8 cellular contexts compared by ENCODE assay signal in the genomic region with DNA sequence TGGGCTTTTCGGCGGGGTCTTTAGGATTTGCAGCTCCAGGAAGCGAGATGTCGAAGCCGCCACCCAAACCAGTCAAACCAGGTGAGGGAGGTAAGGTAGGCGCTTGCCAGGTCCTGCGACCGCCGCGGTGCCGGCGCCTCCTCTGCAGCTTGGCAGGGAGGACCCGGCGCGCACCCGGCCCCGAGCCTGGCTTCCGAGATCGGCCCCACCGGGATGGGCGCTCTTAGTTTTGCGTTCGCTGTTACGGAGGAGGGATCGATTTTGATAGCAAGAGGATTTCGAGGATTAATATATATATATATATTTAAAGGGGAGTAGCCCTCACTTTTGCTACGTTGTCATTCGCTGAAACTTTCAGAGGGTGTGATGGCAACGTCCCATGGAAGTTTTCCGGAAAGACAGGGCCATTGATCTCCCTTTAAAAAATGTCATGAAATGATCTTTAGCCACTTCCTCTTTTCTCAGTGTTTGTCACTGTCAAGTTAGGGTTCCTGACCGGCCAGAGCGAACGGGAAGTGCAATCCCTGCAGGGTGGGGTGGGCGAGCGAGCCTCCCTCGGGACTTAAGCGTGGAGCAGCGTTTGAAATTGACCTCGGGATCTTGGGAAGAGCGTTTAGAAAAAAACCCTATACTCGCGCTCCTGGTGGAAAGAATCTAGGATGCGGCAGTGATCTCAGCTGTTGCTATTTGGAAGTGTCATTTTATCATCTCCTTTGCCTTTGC. TPM values are rescaled to one million over a fixed set of nuclear protein-coding genes. Genes with fewer than 3 reads are reported as not detected.
DNase-seq lines count a peak whose midpoint lies in the region; ATAC-seq and TF ChIP-seq lines count a peak whose summit lies in the region.

No MANE protein-coding gene starts in this region.

- H3K4me3 ChIP-seq in CD4-positive, alpha-beta memory T cell (ENCODE audit: low read length in 2 of 2), result peak overlapping the region; percentile 89 to 96
- H3K4me3 ChIP-seq in fibroblast of mammary gland (ENCODE audit: control insufficient read depth, low read depth, low read length) (peak overlapping the region; percentile 89), aorta (ENCODE audit: low read length in 2 of 2) (peak overlapping the region; percentile 49 to 90)

- no peak for DNase-seq in CD4-positive, alpha-beta memory T cell
- peak; percentile 90 for DNase-seq in NCI-H69 (lab: John Stamatoyannopoulos, UW)
- DNase-seq in activated T-cell treated with anti-CD3 and anti-CD28 coated beads, Interleukin-2, amount 50 U/mL, for 24 hours, result peak; percentile 44
- peak; percentile 74 for DNase-seq in fibroblast of mammary gland (ENCODE audit: low read depth)
- DNase-seq in naive B cell, result peak; percentile 70
- peak; percentile 83 to 88 for DNase-seq in aorta

- peak; percentile 51 for TF ChIP-seq CTCF in fibroblast of mammary gland (conservative IDR thresholded peaks at IDR 0.05; ENCODE audit: control insufficient read depth, insufficient read depth, low read depth, low read length)

- H3K36me3 Mint-ChIP-seq in CD4-positive, alpha-beta memory T cell, result peaks cover 0 to 31% of the 10 kb centered on the region in 2 donors
- peaks cover 35% of the 10 kb centered on the region for H3K36me3 Mint-ChIP-seq in activated T-cell treated with anti-CD3 and anti-CD28 coated beads, Interleukin-2, amount 50 U/mL, for 24 hours (ENCODE audit: low read depth)
- H3K36me3 Mint-ChIP-seq in naive B cell, result no peaks in the 10 kb centered on the region

- ATAC-seq in GM18909 (IDR thresholded peaks at IDR 0.05; ENCODE audit: poor library complexity, unreplicated experiment), result peak; percentile 42
- ATAC-seq in HG03097 (IDR thresholded peaks at IDR 0.05; ENCODE audit: low FRiP score, unreplicated experiment), result peak; percentile 29
- ATAC-seq in naive B cell (ENCODE audit: low read depth in 2 of 2), result peak; percentile 35 to 46
- ATAC-seq in aorta (ENCODE audit: low FRiP score), result peak; percentile 9

- no peaks in the 10 kb centered on the region for H3K36me3 ChIP-seq in CD4-positive, alpha-beta memory T cell (ENCODE audit: insufficient read depth, low read length)
- H3K36me3 ChIP-seq in aorta (ENCODE audit: control insufficient read depth in 1 of 2, insufficient read depth in 2 of 2, low read length in 1 of 2), result no peaks in the 10 kb centered on the region

- intact Hi-C loops in CD4-positive, alpha-beta memory T cell (cut with micrococcal nuclease), result loop anchor here (1.0 to 5.0 kb wide), 9 partner anchors 16 to 1932 kb away; partner anchors contain the start of genes C9orf40, CARNMT1 and RFK
- intact Hi-C loops in aorta (cut with DNase I), result loop anchor here (2.0 to 5.0 kb wide), 3 partner anchors 58 to 137 kb away; partner anchors contain the start of genes C9orf40 (in 2 of the 2) and CARNMT1 (in 2 of the 2)

- no peaks in the 10 kb centered on the region for H3K27me3 ChIP-seq in CD4-positive, alpha-beta memory T cell (ENCODE audit: insufficient read depth, low read length)
- H3K27me3 ChIP-seq in aorta (ENCODE audit: control insufficient read depth in 1 of 2, insufficient read depth in 2 of 2, low read length in 1 of 2), result no peaks in the 10 kb centered on the region

- peaks cover 73% of the 10 kb centered on the region for H3K4me1 ChIP-seq in CD4-positive, alpha-beta memory T cell (ENCODE audit: insufficient read depth, low read length)
- H3K4me1 ChIP-seq in aorta (ENCODE audit: control insufficient read depth in 1 of 2, insufficient read depth in 2 of 2, low read length in 2 of 2), result peaks cover 0 to 2% of the 10 kb centered on the region in 2 donors

- H3K9me3 Mint-ChIP-seq in CD4-positive, alpha-beta memory T cell, result no peaks in the 10 kb centered on the region
- H3K9me3 Mint-ChIP-seq in activated T-cell treated with anti-CD3 and anti-CD28 coated beads, Interleukin-2, amount 50 U/mL, for 24 hours, result no peaks in the 10 kb centered on the region
- no peaks in the 10 kb centered on the region for H3K9me3 Mint-ChIP-seq in naive B cell

- CTCF ChIA-PET in CD4-positive, alpha-beta memory T cell (lab: Charles Lee; ENCODE audit: partially characterized antibody), result interaction anchor here (0.7 to 5.7 kb wide), 11 partner anchors 12 to 314 kb away, joined by 3 to 21 read pairs (median 9); partner anchors contain the start of gene C9orf40

- POLR2A ChIA-PET in CD4-positive, alpha-beta memory T cell (lab: Charles Lee; ENCODE audit: partially characterized antibody), result interaction anchor here (0.7 to 10.7 kb wide), 25 partner anchors 10 to 1370 kb away, joined by 3 to 251 read pairs (median 5); partner anchors contain the start of genes C9orf40, CARNMT1, GCNT1 and RFK

- H3K27ac Mint-ChIP-seq in CD4-positive, alpha-beta memory T cell, result peak overlapping the region; percentile 90 to 98 (median 96)
- H3K27ac Mint-ChIP-seq in activated T-cell treated with anti-CD3 and anti-CD28 coated beads, Interleukin-2, amount 50 U/mL, for 24 hours, result peak overlapping the region; percentile 95
- peak overlapping the region; percentile 6 to 97 (median 88) for H3K27ac Mint-ChIP-seq in naive B cell

- peaks cover 53 to 88% (median 66%) of the 10 kb centered on the region in 4 donors for H3K4me1 Mint-ChIP-seq in CD4-positive, alpha-beta memory T cell
- peaks cover 73% of the 10 kb centered on the region for H3K4me1 Mint-ChIP-seq in activated T-cell treated with anti-CD3 and anti-CD28 coated beads, Interleukin-2, amount 50 U/mL, for 24 hours (ENCODE audit: low read depth)
- H3K4me1 Mint-ChIP-seq in naive B cell, result peaks cover 41 to 55% (median 45%) of the 10 kb centered on the region in 3 donors

- H3K27ac ChIP-seq in CD4-positive, alpha-beta memory T cell (ENCODE audit: low read depth, low read length), result peak overlapping the region; percentile 92
- H3K27ac ChIP-seq in aorta (ENCODE audit: low read depth in 1 of 2, low read length in 2 of 2), result peak overlapping the region in 1 of 2 donors; percentile 61

- H3K9me3 ChIP-seq in CD4-positive, alpha-beta memory T cell (ENCODE audit: control insufficient read depth in 1 of 2, low read length in 2 of 2), result no peaks in the 10 kb centered on the region
- H3K9me3 ChIP-seq in aorta (ENCODE audit: control insufficient read depth, low read length), result no peaks in the 10 kb centered on the region

- no peaks in the 10 kb centered on the region for H3K27me3 Mint-ChIP-seq in CD4-positive, alpha-beta memory T cell
- no peaks in the 10 kb centered on the region for H3K27me3 Mint-ChIP-seq in activated T-cell treated with anti-CD3 and anti-CD28 coated beads, Interleukin-2, amount 50 U/mL, for 24 hours
- no peaks in the 10 kb centered on the region for H3K27me3 Mint-ChIP-seq in naive B cell

- 0 to 1% methylated on average over 43 of the region's 43 CpGs for WGBS in aorta, 2 donors

- peak overlapping the region; percentile 99 to 100 (median 100) for H3K4me3 Mint-ChIP-seq in CD4-positive, alpha-beta memory T cell
- H3K4me3 Mint-ChIP-seq in activated T-cell treated with anti-CD3 and anti-CD28 coated beads, Interleukin-2, amount 50 U/mL, for 24 hours, result peak overlapping the region; percentile 92
- H3K4me3 Mint-ChIP-seq in naive B cell, result peak overlapping the region; percentile 81 to 100 (median 94)

RNA-seq across cellular contexts. Expression of gene OSTF1, which starts 0.5 kb away (rescaled TPM):
- total RNA-seq in CD4-positive, alpha-beta memory T cell, result 10 to 100 TPM; 59.8 to 60.8 TPM
- 100 to 1,000 TPM; 178 to 188 TPM for polyA plus RNA-seq in CD4-positive, alpha-beta memory T cell
- polyA plus RNA-seq in naive B cell (ENCODE audit: low read depth in 6 of 6) (100 to 1,000 TPM; 161 to 268 (median 200) TPM), aorta (10 to 100 TPM; 24.8 to 49.3 TPM)
- total RNA-seq in aorta, result 10 to 100 TPM; 34.6 to 47.7 TPM

RNA-seq across cellular contexts. Expression of gene NMRK1, which starts 0.9 kb away (rescaled TPM):
- total RNA-seq in CD4-positive, alpha-beta memory T cell, result 100 to 1,000 TPM; 111 to 113 TPM
- 100 to 1,000 TPM in 1 of 2 donors, 10 to 100 TPM in 1; 81.3 to 131 TPM for polyA plus RNA-seq in CD4-positive, alpha-beta memory T cell
- polyA plus RNA-seq in naive B cell (ENCODE audit: low read depth in 6 of 6) (10 to 100 TPM in 5 of 6 donors, 1 to 10 TPM in 1; 9.4 to 33.5 (median 13.8) TPM), aorta (10 to 100 TPM; 40.1 to 62.6 TPM)
- total RNA-seq in aorta, result 10 to 100 TPM; 33.1 TPM

Comparison
In these comparisons a context has a peak if more than half of its experiments do, and no peak if none do; other contexts are left out.
1. DNase-seq: peak in NCI-H69 (single experiment), activated T-cell treated with anti-CD3 and anti-CD28 coated beads, Interleukin-2, amount 50 U/mL, for 24 hours (single experiment), fibroblast of mammary gland (single experiment), naive B cell (single experiment) and aorta (2 of 2); none in CD4-positive, alpha-beta memory T cell (0 of 5).
2. Peak in every context shown above with its lines, with median percentiles within 50 percentile points of each other: H3K4me3 ChIP-seq, H3K27ac Mint-ChIP-seq, H3K4me3 Mint-ChIP-seq and ATAC-seq.